Comparison of ENCODE assay signal across 10 cellular contexts in genomic region chr12:122096591-122097149, GRCh38. TPM values are rescaled to one million over a fixed set of nuclear protein-coding genes. Genes with fewer than 3 reads are reported as not detected.
DNase-seq lines count a peak whose midpoint lies in the region; ATAC-seq, FAIRE-seq and TF ChIP-seq lines count a peak whose summit lies in the region.
"Had no signal": no experiment of that assay in that cellular context is flagged by ENCODE, and none has a peak within 500 bp of the region (broad histone marks: within the 10 kb centered on the region; RNA-seq: fewer than 3 reads in every experiment).

No MANE protein-coding gene starts in this region.

- ATAC-seq in HG03457 (IDR thresholded peaks at IDR 0.05; ENCODE audit: unreplicated experiment) = no peak

- H3K4me3 Mint-ChIP-seq in brain = peak overlapping the region in 1 of 5 experiments; percentile 20

- WGBS in spleen, 5 donors = 79 to 86% (median 81%) methylated on average over 17 to 20 of the region's 20 CpGs

- intact Hi-C loops in spleen (cut with DNase I; ENCODE audit: low total_unique reads) = no loop called here

- no peak for FAIRE-seq in GM12891 (lab: Jason Lieb, UNC)

- peaks cover 36 to 91% (median 62%) of the 10 kb centered on the region in 6 donors for H3K4me1 ChIP-seq in spleen
- peaks cover 43% of the 10 kb centered on the region for H3K4me1 ChIP-seq in effector memory CD4-positive, alpha-beta T cell (ENCODE audit: control insufficient read depth, insufficient read depth, low read length, poor library complexity, severe bottlenecking)

- TF ChIP-seq POLR2A in spleen (IDR thresholded peaks at IDR 0.05) (no peak), GM12891 (IDR thresholded peaks at IDR 0.05; ENCODE audit: low read depth, low read length) (no peak)

- peaks cover 52% of the 10 kb centered on the region for H3K4me1 Mint-ChIP-seq in brain

- no peaks in the 10 kb centered on the region for H3K36me3 Mint-ChIP-seq in brain

- peaks cover 0 to 7% (median 0%) of the 10 kb centered on the region in 6 donors for H3K36me3 ChIP-seq in spleen
- H3K36me3 ChIP-seq in effector memory CD4-positive, alpha-beta T cell (ENCODE audit: control insufficient read depth, insufficient read depth, low read length) = no peaks in the 10 kb centered on the region

- H3K27me3 Mint-ChIP-seq in brain = no peaks in the 10 kb centered on the region

- DNase-seq in LHCN-M2 (ENCODE audit: low read depth) = peak; percentile 94
- no peak for DNase-seq in spleen
- no peak for DNase-seq in effector memory CD4-positive, alpha-beta T cell
- no peak for DNase-seq in GM12891 (ENCODE audit: insufficient read length, low spot score)
- DNase-seq in H4 (ENCODE audit: low spot score) = no peak
- DNase-seq: NCI-H1092 treated with DMSO at 0.1 percent for 48 hours; stimulated activated naive CD4-positive, alpha-beta T cell had no signal

- H3K27me3 ChIP-seq in layer of hippocampus (ENCODE audit: control insufficient read depth, insufficient read depth, low read length) (no peaks in the 10 kb centered on the region), spleen (replicated peaks in 1 of 7) (no peaks in the 10 kb centered on the region)
- H3K27me3 ChIP-seq in effector memory CD4-positive, alpha-beta T cell (replicated peaks; ENCODE audit: control insufficient read depth, insufficient read depth, low read length, poor library complexity, severe bottlenecking) = no peaks in the 10 kb centered on the region

- peak overlapping the region; percentile 57 to 97 (median 75) for H3K27ac Mint-ChIP-seq in brain

- no peak overlapping the region for H3K4me3 ChIP-seq in spleen
- H3K4me3 ChIP-seq in effector memory CD4-positive, alpha-beta T cell (ENCODE audit: insufficient read depth, low read depth, low read length, poor library complexity, severe bottlenecking) = no peak overlapping the region

- TF ChIP-seq CTCF in brain (conservative IDR thresholded peaks at IDR 0.05) (no peak), spleen (IDR thresholded peaks at IDR 0.05 in 8 of 11, conservative IDR thresholded peaks at IDR 0.05 in 3 of 11) (no peak)

- H3K9me3 ChIP-seq in spleen = no peaks in the 10 kb centered on the region
- no peaks in the 10 kb centered on the region for H3K9me3 ChIP-seq in effector memory CD4-positive, alpha-beta T cell (ENCODE audit: control insufficient read depth, low read length)

- H3K27ac ChIP-seq in layer of hippocampus (ENCODE audit: low read depth, low read length) (peak overlapping the region; percentile 14), spleen (peak overlapping the region in 7 of 8 donors; percentile 4 to 73 (median 58))
- no peak overlapping the region for H3K27ac ChIP-seq in effector memory CD4-positive, alpha-beta T cell (ENCODE audit: insufficient read depth, low read length, poor library complexity, severe bottlenecking)

- H3K9me3 Mint-ChIP-seq in brain = peaks cover 0 to 2% (median 0%) of the 10 kb centered on the region in 5 experiments

TF ChIP-seq in GM12891, 5 proteins besides CTCF, POLR2A, EP300 and RAD21:
- TF ChIP-seq TAF1 (IDR thresholded peaks at IDR 0.05; ENCODE audit: low read depth, low read length) (no peak), POU2F2 (IDR thresholded peaks at IDR 0.05; ENCODE audit: low read depth, low read length) (no peak), SPI1 (IDR thresholded peaks at IDR 0.05; ENCODE audit: low read depth, low read length) (no peak), PAX5 (IDR thresholded peaks at IDR 0.05; ENCODE audit: insufficient read depth, low read length, severe bottlenecking) (no peak), POLR2AphosphoS5 (IDR thresholded peaks at IDR 0.05; ENCODE audit: low read depth, low read length) (no peak)
TF ChIP-seq in GM12891: peak in this region for 0.

RNA-seq across cellular contexts. Expression of gene MLXIP, which starts 18.1 kb away (rescaled TPM):
- total RNA-seq in LHCN-M2 (2014; rRNA removed) (7.8 and 8.4 TPM in 2 replicates), spleen (10 to 100 TPM; 56.1 to 97.1 (median 79.7) TPM)
- polyA plus RNA-seq in LHCN-M2 (2012) = 13.0 TPM
- polyA plus RNA-seq in brain (ENCODE audit: insufficient read depth, low read depth, low replicate concordance) (29.1 TPM), spleen (10 to 100 TPM in 2 of 3 donors, 1 to 10 TPM in 1; 7.8 to 28.3 (median 11.5) TPM)
- polyA plus RNA-seq in GM12891 (2012; ENCODE audit: low read depth, missing spikeins) = 4.6 TPM
- 4.3 and 5.0 TPM in 2 replicates for total RNA-seq in H4 (2014; rRNA removed; shearing (Covaris generic))
